ENCODE assay signal across 19 cellular contexts in the genomic region with DNA sequence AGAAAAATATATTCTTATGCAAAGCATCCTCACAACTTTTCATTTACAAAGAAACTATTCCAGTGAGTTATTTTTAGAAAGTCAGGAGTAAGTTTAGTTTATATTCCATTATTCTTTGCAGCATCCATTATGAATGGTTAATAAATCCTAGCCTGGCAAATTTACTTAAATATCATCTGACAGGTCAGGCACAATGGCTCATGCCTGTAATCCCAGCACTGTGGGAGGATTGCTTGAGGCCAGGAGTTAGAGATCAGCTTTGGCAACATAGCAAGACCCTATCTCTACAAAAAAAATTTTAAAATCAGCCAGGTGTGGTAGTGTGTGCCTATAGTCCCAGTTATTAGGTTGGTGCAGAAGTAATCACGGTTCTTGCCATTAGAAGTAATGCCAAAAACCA. TPM values are rescaled to one million over a fixed set of nuclear protein-coding genes. Genes with fewer than 3 reads are reported as not detected.
"Had no signal": no experiment of that assay in that cellular context is flagged by ENCODE, and none has a peak within 500 bp of the region (broad histone marks: within the 10 kb centered on the region; RNA-seq: fewer than 3 reads in every experiment).

No MANE protein-coding gene starts in this region.

- H3K27me3 Mint-ChIP-seq: dendritic cell treated with granulocyte-macrophage colony-stimulating factor and Interleukin-4, amounts not matched to agents 40 ng/mL and 50 ng/mL, for 4 days; effector memory CD8-positive, alpha-beta T cell; type B pancreatic cell had no signal

- ATAC-seq: effector memory CD8-positive, alpha-beta T cell; gastroesophageal sphincter; left lobe of liver; mucosa of descending colon; sciatic nerve had no signal

- H3K79me2 ChIP-seq: parathyroid adenoma had no signal

- H3K4me3 Mint-ChIP-seq: dendritic cell treated with granulocyte-macrophage colony-stimulating factor and Interleukin-4, amounts not matched to agents 40 ng/mL and 50 ng/mL, for 4 days; effector memory CD8-positive, alpha-beta T cell; nephron progenitor cell; type B pancreatic cell had no signal

- H3K4me3 ChIP-seq: esophagus squamous epithelium, gastroesophageal sphincter, mucosa of descending colon, spleen had no signal

- H3K27ac ChIP-seq: esophagus squamous epithelium, parathyroid adenoma, spleen had no signal

- DNase-seq: effector memory CD8-positive, alpha-beta T cell; esophagus squamous epithelium; foreskin fibroblast; glutamatergic neuron; islet precursor cell; mammary epithelial cell; mucosa of descending colon; nephron progenitor cell; spleen; stimulated activated CD4-positive, alpha-beta T cell treated with anti-CD3 and anti-CD28 coated beads, Interleukin-15, amount 100 ng/mL, for 24 hours; stimulated activated CD4-positive, alpha-beta T cell treated with anti-CD3 and anti-CD28 coated beads, Interleukin-1b, Interleukin-23, amount 100 ng/mL, for 48 hours; stimulated activated naive CD4-positive, alpha-beta T cell treated with Interleukin-2 at 50 U/mL for 16 hours had no signal

- H3K9me3 Mint-ChIP-seq: dendritic cell treated with granulocyte-macrophage colony-stimulating factor and Interleukin-4, amounts not matched to agents 40 ng/mL and 50 ng/mL, for 4 days; effector memory CD8-positive, alpha-beta T cell; nephron progenitor cell; type B pancreatic cell had no signal

- H3K27ac Mint-ChIP-seq: dendritic cell treated with granulocyte-macrophage colony-stimulating factor and Interleukin-4, amounts not matched to agents 40 ng/mL and 50 ng/mL, for 4 days; effector memory CD8-positive, alpha-beta T cell; nephron progenitor cell; type B pancreatic cell had no signal

- H2AFZ ChIP-seq: parathyroid adenoma had no signal

- H3K27me3 ChIP-seq: esophagus squamous epithelium, gastroesophageal sphincter, spleen had no signal

- H3K9ac ChIP-seq: parathyroid adenoma had no signal

- H3K9me3 ChIP-seq: esophagus squamous epithelium, gastroesophageal sphincter, mucosa of descending colon, spleen had no signal

RNA-seq across cellular contexts. Expression of gene ESRP2, which starts 12.9 kb away (rescaled TPM):
- total RNA-seq: skeletal muscle tissue had no signal
